In the genomic region with DNA sequence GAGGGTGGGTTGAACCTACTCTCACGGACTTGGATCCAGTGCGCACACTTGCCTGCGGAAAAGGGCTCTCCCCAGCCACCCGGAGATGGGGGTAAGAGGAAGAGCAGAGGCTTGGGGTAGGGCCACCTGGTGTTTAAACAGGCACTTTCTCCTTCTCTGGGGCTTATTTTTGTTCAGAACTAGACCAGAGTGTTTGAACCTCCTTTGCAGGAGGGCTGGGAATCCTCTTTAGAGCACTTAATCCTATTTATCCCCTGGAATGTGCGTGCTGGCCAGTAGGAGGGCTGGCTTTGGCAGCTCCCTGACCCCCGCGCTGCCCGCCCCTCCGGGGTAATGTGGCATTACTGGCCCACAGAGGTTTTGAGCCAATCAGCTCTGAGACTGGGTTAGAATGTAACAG, we compare ENCODE assay signal across 10 cellular contexts. TPM values are rescaled to one million over a fixed set of nuclear protein-coding genes. Genes with fewer than 3 reads are reported as not detected.
DNase-seq lines count a peak whose midpoint lies in the region; ATAC-seq and TF ChIP-seq lines count a peak whose summit lies in the region.
"Had no signal": no experiment of that assay in that cellular context is flagged by ENCODE, and none has a peak within 500 bp of the region (broad histone marks: within the 10 kb centered on the region; RNA-seq: fewer than 3 reads in every experiment).

No MANE protein-coding gene starts in this region.

- no peaks in the 10 kb centered on the region for H3K36me3 Mint-ChIP-seq in natural killer cell

- H3K4me1 ChIP-seq in BE2C (no peaks in the 10 kb centered on the region), HAP-1 (peaks cover 19% of the 10 kb centered on the region), lower lobe of right lung (peaks cover 23% of the 10 kb centered on the region), PC-3 (ENCODE audit: insufficient read depth, low read length) (peaks cover 14% of the 10 kb centered on the region; the same call in 1 of the 2 replicates)

- TF ChIP-seq CTCF in BE2C (IDR thresholded peaks at IDR 0.05; ENCODE audit: low read depth, low read length) (0 out of 2 replicates have a peak, but pooled peaks have one; percentile 6), lower lobe of right lung (IDR thresholded peaks at IDR 0.05) (no peak), natural killer cell (IDR thresholded peaks at IDR 0.05) (no peak), PC-3 (conservative IDR thresholded peaks at IDR 0.05; ENCODE audit: low read depth, low read length) (no peak)

- in situ Hi-C loops in HAP-1 (cut with MboI; ENCODE audit: low sequenced_read_pairs): loop anchor here (25.0 kb wide), 1 partner anchor 510 kb away; the partner anchor contains the start of gene LRP3

- DNase-seq in BE2C (no peak), HAP-1 (ENCODE audit: low spot score in 2 of 2) (peak; percentile 94 to 96), amniotic epithelial cell (ENCODE audit: low read depth) (peak; percentile 93), lower lobe of right lung (no peak), GM19238 (ENCODE audit: insufficient read length, low spot score) (no peak), natural killer cell (no peak), PC-3 (no peak)
- DNase-seq: NCI-H187 treated with DMSO at 0.1 percent for 48 hours had no signal

- no peak overlapping the region for H3K4me3 ChIP-seq in BE2C (ENCODE audit: low read depth, low read length)
- peak overlapping the region; percentile 87 for H3K4me3 ChIP-seq in HAP-1
- no peak overlapping the region for H3K4me3 ChIP-seq in lower lobe of right lung
- no peak overlapping the region for H3K4me3 ChIP-seq in PC-3 (ENCODE audit: low read length)
- H3K4me3 ChIP-seq: tibial nerve had no signal

- CTCF ChIA-PET in PC-3 (lab: Charles Lee): no interaction called here

- no peaks in the 10 kb centered on the region for H3F3A ChIP-seq in PC-3 (ENCODE audit: low read length, unreplicated experiment)

- H2AFZ ChIP-seq in PC-3 (ENCODE audit: low read length): no peak overlapping the region

- H3K27ac ChIP-seq in lower lobe of right lung: peak overlapping the region; percentile 28
- no peak overlapping the region for H3K27ac ChIP-seq in PC-3 (ENCODE audit: low read length)
- H3K27ac ChIP-seq: tibial nerve had no signal

- H4K20me1 ChIP-seq in PC-3 (ENCODE audit: low read length): peaks cover 2% of the 10 kb centered on the region; the same call in 1 of the 2 replicates

- POLR2A ChIA-PET in PC-3 (lab: Charles Lee; ENCODE audit: unreplicated experiment): no interaction called here

- H3K4me3 Mint-ChIP-seq in natural killer cell: no peak overlapping the region

- H3K9me3 ChIP-seq in BE2C (no peaks in the 10 kb centered on the region; the same call in 1 of the 2 replicates), HAP-1 (no peaks in the 10 kb centered on the region), lower lobe of right lung (no peaks in the 10 kb centered on the region), PC-3 (ENCODE audit: low read length) (no peaks in the 10 kb centered on the region)
- H3K9me3 ChIP-seq: tibial nerve had no signal

- H3K27me3 Mint-ChIP-seq in natural killer cell (ENCODE audit: low read depth in 2 of 2): peaks cover 8 to 11% of the 10 kb centered on the region in 2 donors

- no peak overlapping the region for H3K27ac Mint-ChIP-seq in natural killer cell

- H3K9me3 Mint-ChIP-seq in natural killer cell: no peaks in the 10 kb centered on the region

- ATAC-seq in lower lobe of right lung (no peak), natural killer cell (no peak), PC-3 (no peak), HG03354 (IDR thresholded peaks at IDR 0.05; ENCODE audit: poor library complexity, severe bottlenecking, unreplicated experiment) (no peak)

- H3K27me3 ChIP-seq in BE2C: peaks cover 21% of the 10 kb centered on the region
- H3K27me3 ChIP-seq in HAP-1 (ENCODE audit: low read depth): no peaks in the 10 kb centered on the region
- H3K27me3 ChIP-seq in lower lobe of right lung (ENCODE audit: low read depth): peaks cover 21% of the 10 kb centered on the region
- H3K27me3 ChIP-seq in PC-3 (ENCODE audit: low read length): no peaks in the 10 kb centered on the region

- BruUV-seq in PC-3 (replicated peaks; lab: Mats Ljungman, UMichigan): no TSS peak

- no peak overlapping the region for H3K4me2 ChIP-seq in PC-3 (ENCODE audit: low read length)

- peaks cover 21 to 36% of the 10 kb centered on the region in 2 donors for H3K4me1 Mint-ChIP-seq in natural killer cell

- H3K9me2 ChIP-seq in PC-3 (replicated peaks; ENCODE audit: low read length): no peaks in the 10 kb centered on the region

- intact Hi-C loops in lower lobe of right lung (cut with DNase I) (no loop called here), natural killer cell (cut with micrococcal nuclease) (no loop called here), PC-3 (cut with micrococcal nuclease) (no loop called here)

- H3K36me3 ChIP-seq in BE2C (no peaks in the 10 kb centered on the region), HAP-1 (replicated peaks) (no peaks in the 10 kb centered on the region), lower lobe of right lung (no peaks in the 10 kb centered on the region), PC-3 (ENCODE audit: low read depth, low read length) (no peaks in the 10 kb centered on the region)
- H3K36me3 ChIP-seq: tibial nerve had no signal

- H3K79me2 ChIP-seq in PC-3 (ENCODE audit: low read length): peaks cover 21% of the 10 kb centered on the region

- no peak overlapping the region for H3K9ac ChIP-seq in PC-3 (ENCODE audit: low read length)

RNA-seq across cellular contexts. Expression of gene RGS9BP, which starts 2.0 kb away (rescaled TPM):
- polyA plus RNA-seq in BE2C (2012; ENCODE audit: insufficient read depth, insufficient read length, low read depth): 0.15 TPM
- 2.1 TPM for total RNA-seq in lower lobe of right lung
- total RNA-seq in natural killer cell: under 1 TPM; 0.12 to 0.41 (median 0.40) TPM
- 1.3 and 1.6 TPM in 2 replicates for total RNA-seq in PC-3 (2014; rRNA removed)

RNA-seq across cellular contexts. Expression of gene ANKRD27, which starts 2.7 kb away (rescaled TPM):
- polyA plus RNA-seq in BE2C (2012; ENCODE audit: insufficient read depth, insufficient read length, low read depth): 15.1 TPM
- 44.5 TPM for total RNA-seq in lower lobe of right lung
- 10 to 100 TPM; 35.8 to 47.1 (median 40.8) TPM for total RNA-seq in natural killer cell
- total RNA-seq in PC-3 (2014; rRNA removed): 14.3 and 17.0 TPM in 2 replicates

RNA-seq across cellular contexts. Expression of gene NUDT19, which starts 14.0 kb away (rescaled TPM):
- polyA plus RNA-seq in BE2C (2012; ENCODE audit: insufficient read depth, insufficient read length, low read depth): 11.2 TPM
- total RNA-seq in lower lobe of right lung (18.5 TPM), natural killer cell (1 to 10 TPM; 6.4 to 9.6 (median 8.2) TPM), PC-3 (2014; rRNA removed) (13.3 TPM in 2 replicates)

RNA-seq across cellular contexts. Expression of gene TDRD12, which starts 41.9 kb away (rescaled TPM):
- 0.52 TPM for polyA plus RNA-seq in BE2C (2012; ENCODE audit: insufficient read depth, insufficient read length, low read depth)
- total RNA-seq in lower lobe of right lung (not detected), natural killer cell (under 1 TPM in 2 of 3 donors, not detected in 1; 0.13 to 0.45 TPM), PC-3 (2014; rRNA removed) (0.23 TPM in 1 of 2 replicates, not detected in the other)

Comparison
In these comparisons a context has a peak if more than half of its experiments do, and no peak if none do; other contexts are left out.
1. DNase-seq: peak in HAP-1 (2 of 2) and amniotic epithelial cell (single experiment); none in BE2C (single experiment), lower lobe of right lung (single experiment), GM19238 (single experiment), natural killer cell (single experiment) and PC-3 (single experiment).